Comparison of ENCODE assay signal across 1 cellular context in the genomic region with DNA sequence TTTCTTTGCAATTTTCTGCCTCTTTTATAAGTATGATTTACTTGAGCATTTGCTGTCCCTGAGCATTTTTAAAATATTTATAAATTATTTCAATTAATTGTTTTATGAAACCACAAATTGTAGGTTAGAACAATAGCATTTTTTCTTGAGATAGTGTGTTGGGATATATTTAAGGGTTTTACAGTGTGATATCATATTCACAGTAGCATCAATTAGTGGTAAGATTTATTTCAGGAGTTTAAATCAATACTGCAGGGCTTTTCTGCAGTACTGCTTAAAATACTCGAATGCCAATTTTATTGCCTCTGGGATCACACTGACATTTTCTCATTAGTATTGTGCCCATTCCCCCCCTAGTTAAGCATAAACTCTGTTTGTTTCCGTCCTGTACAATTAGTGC.
TF ChIP-seq lines count a peak whose summit lies in the region.

No MANE protein-coding gene starts in this region.

TF ChIP-seq in GM23338, 12 proteins besides CTCF, POLR2A, EP300 and RAD21 (continued from another document):
- TF ChIP-seq, protein P1, sequence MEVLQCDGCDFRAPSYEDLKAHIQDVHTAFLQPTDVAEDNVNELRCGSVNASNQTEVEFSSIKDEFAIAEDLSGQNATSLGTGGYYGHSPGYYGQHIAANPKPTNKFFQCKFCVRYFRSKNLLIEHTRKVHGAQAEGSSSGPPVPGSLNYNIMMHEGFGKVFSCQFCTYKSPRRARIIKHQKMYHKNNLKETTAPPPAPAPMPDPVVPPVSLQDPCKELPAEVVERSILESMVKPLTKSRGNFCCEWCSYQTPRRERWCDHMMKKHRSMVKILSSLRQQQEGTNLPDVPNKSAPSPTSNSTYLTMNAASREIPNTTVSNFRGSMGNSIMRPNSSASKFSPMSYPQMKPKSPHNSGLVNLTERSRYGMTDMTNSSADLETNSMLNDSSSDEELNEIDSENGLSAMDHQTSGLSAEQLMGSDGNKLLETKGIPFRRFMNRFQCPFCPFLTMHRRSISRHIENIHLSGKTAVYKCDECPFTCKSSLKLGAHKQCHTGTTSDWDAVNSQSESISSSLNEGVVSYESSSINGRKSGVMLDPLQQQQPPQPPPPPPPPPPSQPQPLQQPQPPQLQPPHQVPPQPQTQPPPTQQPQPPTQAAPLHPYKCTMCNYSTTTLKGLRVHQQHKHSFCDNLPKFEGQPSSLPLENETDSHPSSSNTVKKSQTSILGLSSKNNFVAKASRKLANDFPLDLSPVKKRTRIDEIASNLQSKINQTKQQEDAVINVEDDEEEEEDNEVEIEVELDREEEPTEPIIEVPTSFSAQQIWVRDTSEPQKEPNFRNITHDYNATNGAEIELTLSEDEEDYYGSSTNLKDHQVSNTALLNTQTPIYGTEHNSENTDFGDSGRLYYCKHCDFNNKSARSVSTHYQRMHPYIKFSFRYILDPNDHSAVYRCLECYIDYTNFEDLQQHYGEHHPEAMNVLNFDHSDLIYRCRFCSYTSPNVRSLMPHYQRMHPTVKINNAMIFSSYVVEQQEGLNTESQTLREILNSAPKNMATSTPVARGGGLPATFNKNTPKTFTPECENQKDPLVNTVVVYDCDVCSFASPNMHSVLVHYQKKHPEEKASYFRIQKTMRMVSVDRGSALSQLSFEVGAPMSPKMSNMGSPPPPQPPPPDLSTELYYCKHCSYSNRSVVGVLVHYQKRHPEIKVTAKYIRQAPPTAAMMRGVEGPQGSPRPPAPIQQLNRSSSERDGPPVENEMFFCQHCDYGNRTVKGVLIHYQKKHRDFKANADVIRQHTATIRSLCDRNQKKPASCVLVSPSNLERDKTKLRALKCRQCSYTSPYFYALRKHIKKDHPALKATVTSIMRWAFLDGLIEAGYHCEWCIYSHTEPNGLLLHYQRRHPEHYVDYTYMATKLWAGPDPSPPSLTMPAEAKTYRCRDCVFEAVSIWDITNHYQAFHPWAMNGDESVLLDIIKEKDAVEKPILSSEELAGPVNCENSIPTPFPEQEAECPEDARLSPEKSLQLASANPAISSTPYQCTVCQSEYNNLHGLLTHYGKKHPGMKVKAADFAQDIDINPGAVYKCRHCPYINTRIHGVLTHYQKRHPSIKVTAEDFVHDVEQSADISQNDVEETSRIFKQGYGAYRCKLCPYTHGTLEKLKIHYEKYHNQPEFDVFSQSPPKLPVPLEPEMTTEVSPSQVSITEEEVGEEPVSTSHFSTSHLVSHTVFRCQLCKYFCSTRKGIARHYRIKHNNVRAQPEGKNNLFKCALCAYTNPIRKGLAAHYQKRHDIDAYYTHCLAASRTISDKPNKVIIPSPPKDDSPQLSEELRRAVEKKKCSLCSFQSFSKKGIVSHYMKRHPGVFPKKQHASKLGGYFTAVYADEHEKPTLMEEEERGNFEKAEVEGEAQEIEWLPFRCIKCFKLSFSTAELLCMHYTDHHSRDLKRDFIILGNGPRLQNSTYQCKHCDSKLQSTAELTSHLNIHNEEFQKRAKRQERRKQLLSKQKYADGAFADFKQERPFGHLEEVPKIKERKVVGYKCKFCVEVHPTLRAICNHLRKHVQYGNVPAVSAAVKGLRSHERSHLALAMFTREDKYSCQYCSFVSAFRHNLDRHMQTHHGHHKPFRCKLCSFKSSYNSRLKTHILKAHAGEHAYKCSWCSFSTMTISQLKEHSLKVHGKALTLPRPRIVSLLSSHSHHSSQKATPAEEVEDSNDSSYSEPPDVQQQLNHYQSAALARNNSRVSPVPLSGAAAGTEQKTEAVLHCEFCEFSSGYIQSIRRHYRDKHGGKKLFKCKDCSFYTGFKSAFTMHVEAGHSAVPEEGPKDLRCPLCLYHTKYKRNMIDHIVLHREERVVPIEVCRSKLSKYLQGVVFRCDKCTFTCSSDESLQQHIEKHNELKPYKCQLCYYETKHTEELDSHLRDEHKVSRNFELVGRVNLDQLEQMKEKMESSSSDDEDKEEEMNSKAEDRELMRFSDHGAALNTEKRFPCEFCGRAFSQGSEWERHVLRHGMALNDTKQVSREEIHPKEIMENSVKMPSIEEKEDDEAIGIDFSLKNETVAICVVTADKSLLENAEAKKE (CRISPR knock-in tag; IDR thresholded peaks at IDR 0.05) = no peak
- TF ChIP-seq, protein P2, sequence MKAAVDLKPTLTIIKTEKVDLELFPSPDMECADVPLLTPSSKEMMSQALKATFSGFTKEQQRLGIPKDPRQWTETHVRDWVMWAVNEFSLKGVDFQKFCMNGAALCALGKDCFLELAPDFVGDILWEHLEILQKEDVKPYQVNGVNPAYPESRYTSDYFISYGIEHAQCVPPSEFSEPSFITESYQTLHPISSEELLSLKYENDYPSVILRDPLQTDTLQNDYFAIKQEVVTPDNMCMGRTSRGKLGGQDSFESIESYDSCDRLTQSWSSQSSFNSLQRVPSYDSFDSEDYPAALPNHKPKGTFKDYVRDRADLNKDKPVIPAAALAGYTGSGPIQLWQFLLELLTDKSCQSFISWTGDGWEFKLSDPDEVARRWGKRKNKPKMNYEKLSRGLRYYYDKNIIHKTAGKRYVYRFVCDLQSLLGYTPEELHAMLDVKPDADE (IDR thresholded peaks at IDR 0.05) = no peak
- no peak for TF ChIP-seq CREB1 (CRISPR knock-in tag; IDR thresholded peaks at IDR 0.05; ENCODE audit: low read depth)
- TF ChIP-seq EZH2phosphoT487 (IDR thresholded peaks at IDR 0.05; ENCODE audit: unreplicated experiment) = no peak
- no peak for TF ChIP-seq POLR2AphosphoS5 (IDR thresholded peaks at IDR 0.05; ENCODE audit: low read depth)
- TF ChIP-seq, protein P3, sequence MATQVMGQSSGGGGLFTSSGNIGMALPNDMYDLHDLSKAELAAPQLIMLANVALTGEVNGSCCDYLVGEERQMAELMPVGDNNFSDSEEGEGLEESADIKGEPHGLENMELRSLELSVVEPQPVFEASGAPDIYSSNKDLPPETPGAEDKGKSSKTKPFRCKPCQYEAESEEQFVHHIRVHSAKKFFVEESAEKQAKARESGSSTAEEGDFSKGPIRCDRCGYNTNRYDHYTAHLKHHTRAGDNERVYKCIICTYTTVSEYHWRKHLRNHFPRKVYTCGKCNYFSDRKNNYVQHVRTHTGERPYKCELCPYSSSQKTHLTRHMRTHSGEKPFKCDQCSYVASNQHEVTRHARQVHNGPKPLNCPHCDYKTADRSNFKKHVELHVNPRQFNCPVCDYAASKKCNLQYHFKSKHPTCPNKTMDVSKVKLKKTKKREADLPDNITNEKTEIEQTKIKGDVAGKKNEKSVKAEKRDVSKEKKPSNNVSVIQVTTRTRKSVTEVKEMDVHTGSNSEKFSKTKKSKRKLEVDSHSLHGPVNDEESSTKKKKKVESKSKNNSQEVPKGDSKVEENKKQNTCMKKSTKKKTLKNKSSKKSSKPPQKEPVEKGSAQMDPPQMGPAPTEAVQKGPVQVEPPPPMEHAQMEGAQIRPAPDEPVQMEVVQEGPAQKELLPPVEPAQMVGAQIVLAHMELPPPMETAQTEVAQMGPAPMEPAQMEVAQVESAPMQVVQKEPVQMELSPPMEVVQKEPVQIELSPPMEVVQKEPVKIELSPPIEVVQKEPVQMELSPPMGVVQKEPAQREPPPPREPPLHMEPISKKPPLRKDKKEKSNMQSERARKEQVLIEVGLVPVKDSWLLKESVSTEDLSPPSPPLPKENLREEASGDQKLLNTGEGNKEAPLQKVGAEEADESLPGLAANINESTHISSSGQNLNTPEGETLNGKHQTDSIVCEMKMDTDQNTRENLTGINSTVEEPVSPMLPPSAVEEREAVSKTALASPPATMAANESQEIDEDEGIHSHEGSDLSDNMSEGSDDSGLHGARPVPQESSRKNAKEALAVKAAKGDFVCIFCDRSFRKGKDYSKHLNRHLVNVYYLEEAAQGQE (IDR thresholded peaks at IDR 0.05; ENCODE audit: unreplicated experiment) = no peak
